Comparison of ENCODE assay signal across 13 cellular contexts in genomic region chr7:5700391-5700985, GRCh38.
DNase-seq lines count a peak whose midpoint lies in the region; ATAC-seq and TF ChIP-seq lines count a peak whose summit lies in the region.
"Had no signal": no experiment of that assay in that cellular context is flagged by ENCODE, and none has a peak within 500 bp of the region (broad histone marks: within the 10 kb centered on the region; RNA-seq: fewer than 3 reads in every experiment).

No MANE protein-coding gene starts in this region.

- peak overlapping the region in 1 of 5 experiments; percentile 55 for H3K4me3 Mint-ChIP-seq in brain
- peak overlapping the region in 9 of 10 donors; percentile 11 to 87 (median 75) for H3K4me3 Mint-ChIP-seq in naive thymus-derived CD8-positive, alpha-beta T cell

- H3K4me3 ChIP-seq in cardiac muscle cell (no peak overlapping the region), uterus (no peak overlapping the region)
- H3K4me3 ChIP-seq: ascending aorta had no signal

- DNase-seq in cardiac muscle cell (ENCODE audit: low read depth in 1 of 2, low spot score in 1 of 2) (no peak), Right ventricle myocardium inferior (ENCODE audit: missing footprints) (no peak), uterus (no peak), medulla oblongata (ENCODE audit: extremely low spot score) (no peak), NCI-H69 (lab: John Stamatoyannopoulos, UW) (no peak), DMS53 (lab: John Stamatoyannopoulos, UW) (no peak)
- peak in 1 of 10 donors; percentile 6 for DNase-seq in naive thymus-derived CD8-positive, alpha-beta T cell
- DNase-seq: AML-193, NCI-H1105 treated with DMSO at 0.1 percent for 48 hours, OCI-M1 had no signal

- H3K27me3 ChIP-seq in cardiac muscle cell: no peaks in the 10 kb centered on the region
- H3K27me3 ChIP-seq in uterus: no peaks in the 10 kb centered on the region
- H3K27me3 ChIP-seq: ascending aorta had no signal

- no peak for TF ChIP-seq POLR2A in uterus (IDR thresholded peaks at IDR 0.05)

- peak overlapping the region in 4 of 5 experiments; percentile 60 to 96 (median 86) for H3K27ac Mint-ChIP-seq in brain
- H3K27ac Mint-ChIP-seq in naive thymus-derived CD8-positive, alpha-beta T cell: peak overlapping the region; percentile 86 to 98 (median 90)

- intact Hi-C loops in Right ventricle myocardium inferior (cut with DNase I): loop anchor here (5.0 kb wide), 2 partner anchors 33 to 278 kb away; partner anchors contain the start of gene TNRC18
- intact Hi-C loops in uterus (cut with DNase I; ENCODE audit: low total_unique reads): loop anchor here (10.0 kb wide), 1 partner anchor 206 kb away; no protein-coding TSS in a partner anchor

- peaks cover 99% of the 10 kb centered on the region for H3K4me1 Mint-ChIP-seq in brain
- H3K4me1 Mint-ChIP-seq in naive thymus-derived CD8-positive, alpha-beta T cell: peaks cover 45 to 81% (median 72%) of the 10 kb centered on the region in 4 donors

- no peaks in the 10 kb centered on the region for H3K27me3 Mint-ChIP-seq in brain
- H3K27me3 Mint-ChIP-seq in naive thymus-derived CD8-positive, alpha-beta T cell: no peaks in the 10 kb centered on the region

- H3K4me1 ChIP-seq in cardiac muscle cell (ENCODE audit: low read depth) (peaks cover 84% of the 10 kb centered on the region), uterus (peaks cover 13 to 20% of the 10 kb centered on the region in 2 donors)

- TF ChIP-seq CTCF in cardiac muscle cell (IDR thresholded peaks at IDR 0.05; ENCODE audit: low read depth, low read length) (no peak), brain (conservative IDR thresholded peaks at IDR 0.05) (no peak), uterus (IDR thresholded peaks at IDR 0.05) (no peak)

- ATAC-seq in Right ventricle myocardium inferior: no peak
- ATAC-seq in naive thymus-derived CD8-positive, alpha-beta T cell: no peak

- peak overlapping the region; percentile 100 for H3K27ac ChIP-seq in cardiac muscle cell
- H3K27ac ChIP-seq in uterus: peak overlapping the region; percentile 6 to 64
- H3K27ac ChIP-seq: VCaP had no signal

- peaks cover 18% of the 10 kb centered on the region for H3K36me3 Mint-ChIP-seq in brain
- H3K36me3 Mint-ChIP-seq in naive thymus-derived CD8-positive, alpha-beta T cell: peaks cover 0 to 29% (median 4%) of the 10 kb centered on the region in 3 donors

- H3K9me3 ChIP-seq in cardiac muscle cell (ENCODE audit: low read depth) (no peaks in the 10 kb centered on the region), uterus (no peaks in the 10 kb centered on the region)
- H3K9me3 ChIP-seq: ascending aorta had no signal

- POLR2A ChIA-PET in naive thymus-derived CD8-positive, alpha-beta T cell (lab: Charles Lee): interaction anchor here (0.6 to 2.0 kb wide), 4 partner anchors 35 to 359 kb away, joined by 4 to 9 read pairs (median 7); no protein-coding TSS in a partner anchor

- no peaks in the 10 kb centered on the region for H3K9me3 Mint-ChIP-seq in brain
- no peaks in the 10 kb centered on the region for H3K9me3 Mint-ChIP-seq in naive thymus-derived CD8-positive, alpha-beta T cell

- H3K36me3 ChIP-seq in cardiac muscle cell: no peaks in the 10 kb centered on the region
- no peaks in the 10 kb centered on the region for H3K36me3 ChIP-seq in uterus
